Comparison of ENCODE assay signal across 11 cellular contexts in genomic region chr3:133444071-133444774, GRCh38. TPM values are rescaled to one million over a fixed set of nuclear protein-coding genes. Genes with fewer than 3 reads are reported as not detected.
DNase-seq lines count a peak whose midpoint lies in the region; ATAC-seq and TF ChIP-seq lines count a peak whose summit lies in the region.
"Had no signal": no experiment of that assay in that cellular context is flagged by ENCODE, and none has a peak within 500 bp of the region (broad histone marks: within the 10 kb centered on the region; RNA-seq: fewer than 3 reads in every experiment).

No MANE protein-coding gene starts in this region.

- H3K27ac ChIP-seq in RWPE1 = no peak overlapping the region
- H3K27ac ChIP-seq: parathyroid adenoma had no signal

- DNase-seq in DMS53 (lab: John Stamatoyannopoulos, UW) = peak; percentile 63
- peak; percentile 68 for DNase-seq in RWPE1 (ENCODE audit: low spot score)
- peak in 1 of 2 donors; percentile 42 for DNase-seq in left colon
- no peak for DNase-seq in hippocampal formation (lab: John Stamatoyannopoulos, UW)
- DNase-seq in SKM-1 (lab: John Stamatoyannopoulos, UW; ENCODE audit: unreplicated experiment) = no peak
- DNase-seq in NCI-H526 treated with DMSO at 0.1 percent for 48 hours (lab: John Stamatoyannopoulos, UW) = no peak
- no peak for DNase-seq in AG08395 (ENCODE audit: low spot score)
- DNase-seq: activated naive CD4-positive, alpha-beta T cell treated with anti-CD3 and anti-CD28 coated beads for 36 hours; stimulated activated naive CD4-positive, alpha-beta T cell treated with Interleukin-2 at 50 U/mL for 16 hours had no signal

- peak; percentile 94 for ATAC-seq in left colon

- intact Hi-C loops in left colon (cut with DNase I, micrococcal nuclease) = no loop called here

- POLR2A ChIA-PET in RWPE1 (lab: Yijun Ruan, JAX; ENCODE audit: low non-redundant PET) = no interaction called here

- no peak for TF ChIP-seq CTCF in RWPE1 (conservative IDR thresholded peaks at IDR 0.05; ENCODE audit: low read depth)

- no peak for TF ChIP-seq EP300 in Ishikawa (IDR thresholded peaks at IDR 0.05; ENCODE audit: borderline replicate concordance)

- CTCF ChIA-PET in RWPE1 (lab: Yijun Ruan, JAX) = interaction anchor here (0.7 kb wide), 1 partner anchor 719 kb away, joined by 4 read pairs; no protein-coding TSS in a partner anchor

- TF ChIP-seq RAD21 in Ishikawa (IDR thresholded peaks at IDR 0.05; ENCODE audit: low read depth) = peak; percentile 35

TF ChIP-seq in Ishikawa, 13 proteins besides CTCF, POLR2A, EP300 and RAD21:
- TF ChIP-seq USF1 (IDR thresholded peaks at IDR 0.05) (no peak), ZBTB7A (IDR thresholded peaks at IDR 0.05; ENCODE audit: low read depth) (no peak), EGR1 (IDR thresholded peaks at IDR 0.05) (no peak), CREB1 (IDR thresholded peaks at IDR 0.05; ENCODE audit: low read depth) (no peak), FOXM1 (IDR thresholded peaks at IDR 0.05; ENCODE audit: borderline replicate concordance, low read depth) (no peak), NFIC (IDR thresholded peaks at IDR 0.05) (no peak), YY1 (IDR thresholded peaks at IDR 0.05; ENCODE audit: low read depth) (no peak), TCF12 (IDR thresholded peaks at IDR 0.05; ENCODE audit: low read depth) (no peak), TEAD4 (IDR thresholded peaks at IDR 0.05) (no peak), CEBPB (IDR thresholded peaks at IDR 0.05) (no peak), MAX (IDR thresholded peaks at IDR 0.05) (no peak), REST (IDR thresholded peaks at IDR 0.05; ENCODE audit: low read depth) (no peak), TAF1 (IDR thresholded peaks at IDR 0.05; ENCODE audit: low read depth) (no peak)

RNA-seq across cellular contexts. Expression of gene BFSP2, which starts 44.4 kb away (rescaled TPM):
- not detected for total RNA-seq in left colon
- total RNA-seq: activated naive CD4-positive, alpha-beta T cell treated with anti-CD3 and anti-CD28 coated beads for 36 hours had no signal

Comparison
In these comparisons a context has a peak if more than half of its experiments do, and no peak if none do; other contexts are left out.
1. DNase-seq: peak in DMS53 (single experiment) and RWPE1 (single experiment); none in hippocampal formation (0 of 2), SKM-1 (single experiment), NCI-H526 treated with DMSO at 0.1 percent for 48 hours (single experiment) and AG08395 (single experiment).